Comparison of ENCODE assay signal across 8 cellular contexts in genomic region chr10:74213571-74214162, GRCh38.
DNase-seq lines count a peak whose midpoint lies in the region; ATAC-seq and TF ChIP-seq lines count a peak whose summit lies in the region.

No MANE protein-coding gene starts in this region.

- DNase-seq in NCI-H1694 treated with DMSO at 0.1 percent for 48 hours (lab: John Stamatoyannopoulos, UW): peak; percentile 18
- no peak for DNase-seq in NCI-H1694 (lab: John Stamatoyannopoulos, UW)
- DNase-seq in M059J (ENCODE audit: low read depth): peak; percentile 52
- peak; percentile 54 for DNase-seq in activated CD8-positive, alpha-beta memory T cell treated with anti-CD3 and anti-CD28 coated beads, Interleukin-2, amount 10 ng/mL, durations not matched to agents 7 days and 5 days
- DNase-seq in fibroblast of villous mesenchyme (ENCODE audit: low read depth): peak; percentile 65
- peak; percentile 43 for DNase-seq in stimulated activated CD8-positive, alpha-beta memory T cell treated with anti-CD3 and anti-CD28 coated beads, Interleukin-12 subunit alpha, Interleukin-12 subunit beta, amount 100 ng/mL, for 1 hour (ENCODE audit: low read depth)
- DNase-seq in NCI-H1048 (lab: John Stamatoyannopoulos, UW): no peak
- DNase-seq in middle frontal gyrus (ENCODE audit: extremely low spot score, low spot score): no peak

- H3K9me3 Mint-ChIP-seq in activated CD8-positive, alpha-beta memory T cell treated with anti-CD3 and anti-CD28 coated beads, Interleukin-2, amount 10 ng/mL, durations not matched to agents 7 days and 5 days (ENCODE audit: low read depth): no peaks in the 10 kb centered on the region

- CTCF ChIA-PET in activated CD8-positive, alpha-beta memory T cell treated with anti-CD3 and anti-CD28 coated beads, Interleukin-2, amount 10 ng/mL, durations not matched to agents 7 days and 5 days (lab: Charles Lee): interaction anchor here (0.6 to 2.8 kb wide), 14 partner anchors 10 to 1042 kb away, joined by 3 to 9 read pairs (median 4); partner anchors contain the start of genes ADK and AP3M1

- H3K4me3 ChIP-seq in fibroblast of villous mesenchyme (ENCODE audit: low read depth, low read length): no peak overlapping the region

- H3K27me3 Mint-ChIP-seq in activated CD8-positive, alpha-beta memory T cell treated with anti-CD3 and anti-CD28 coated beads, Interleukin-2, amount 10 ng/mL, durations not matched to agents 7 days and 5 days: no peaks in the 10 kb centered on the region

- no peak overlapping the region for H3K4me3 Mint-ChIP-seq in activated CD8-positive, alpha-beta memory T cell treated with anti-CD3 and anti-CD28 coated beads, Interleukin-2, amount 10 ng/mL, durations not matched to agents 7 days and 5 days

- H3K4me1 Mint-ChIP-seq in activated CD8-positive, alpha-beta memory T cell treated with anti-CD3 and anti-CD28 coated beads, Interleukin-2, amount 10 ng/mL, durations not matched to agents 7 days and 5 days: peaks cover 4% of the 10 kb centered on the region

- peaks cover 10% of the 10 kb centered on the region for H3K36me3 Mint-ChIP-seq in activated CD8-positive, alpha-beta memory T cell treated with anti-CD3 and anti-CD28 coated beads, Interleukin-2, amount 10 ng/mL, durations not matched to agents 7 days and 5 days

- no peak overlapping the region for H3K27ac Mint-ChIP-seq in activated CD8-positive, alpha-beta memory T cell treated with anti-CD3 and anti-CD28 coated beads, Interleukin-2, amount 10 ng/mL, durations not matched to agents 7 days and 5 days

- no peak for ATAC-seq in activated CD8-positive, alpha-beta memory T cell treated with anti-CD3 and anti-CD28 coated beads, Interleukin-2, amount 10 ng/mL, durations not matched to agents 7 days and 5 days

- TF ChIP-seq CTCF in fibroblast of villous mesenchyme (IDR thresholded peaks at IDR 0.05; ENCODE audit: insufficient read depth, low read depth, low read length): peak; percentile 65

Comparison
In these comparisons a context has a peak if more than half of its experiments do, and no peak if none do; other contexts are left out.
1. DNase-seq: peak in NCI-H1694 treated with DMSO at 0.1 percent for 48 hours (single experiment), M059J (single experiment), activated CD8-positive, alpha-beta memory T cell treated with anti-CD3 and anti-CD28 coated beads, Interleukin-2, amount 10 ng/mL, durations not matched to agents 7 days and 5 days (single experiment), fibroblast of villous mesenchyme (single experiment) and stimulated activated CD8-positive, alpha-beta memory T cell treated with anti-CD3 and anti-CD28 coated beads, Interleukin-12 subunit alpha, Interleukin-12 subunit beta, amount 100 ng/mL, for 1 hour (single experiment); none in NCI-H1694 (single experiment), NCI-H1048 (single experiment) and middle frontal gyrus (single experiment).